8 cellular contexts compared by ENCODE assay signal in the genomic region with DNA sequence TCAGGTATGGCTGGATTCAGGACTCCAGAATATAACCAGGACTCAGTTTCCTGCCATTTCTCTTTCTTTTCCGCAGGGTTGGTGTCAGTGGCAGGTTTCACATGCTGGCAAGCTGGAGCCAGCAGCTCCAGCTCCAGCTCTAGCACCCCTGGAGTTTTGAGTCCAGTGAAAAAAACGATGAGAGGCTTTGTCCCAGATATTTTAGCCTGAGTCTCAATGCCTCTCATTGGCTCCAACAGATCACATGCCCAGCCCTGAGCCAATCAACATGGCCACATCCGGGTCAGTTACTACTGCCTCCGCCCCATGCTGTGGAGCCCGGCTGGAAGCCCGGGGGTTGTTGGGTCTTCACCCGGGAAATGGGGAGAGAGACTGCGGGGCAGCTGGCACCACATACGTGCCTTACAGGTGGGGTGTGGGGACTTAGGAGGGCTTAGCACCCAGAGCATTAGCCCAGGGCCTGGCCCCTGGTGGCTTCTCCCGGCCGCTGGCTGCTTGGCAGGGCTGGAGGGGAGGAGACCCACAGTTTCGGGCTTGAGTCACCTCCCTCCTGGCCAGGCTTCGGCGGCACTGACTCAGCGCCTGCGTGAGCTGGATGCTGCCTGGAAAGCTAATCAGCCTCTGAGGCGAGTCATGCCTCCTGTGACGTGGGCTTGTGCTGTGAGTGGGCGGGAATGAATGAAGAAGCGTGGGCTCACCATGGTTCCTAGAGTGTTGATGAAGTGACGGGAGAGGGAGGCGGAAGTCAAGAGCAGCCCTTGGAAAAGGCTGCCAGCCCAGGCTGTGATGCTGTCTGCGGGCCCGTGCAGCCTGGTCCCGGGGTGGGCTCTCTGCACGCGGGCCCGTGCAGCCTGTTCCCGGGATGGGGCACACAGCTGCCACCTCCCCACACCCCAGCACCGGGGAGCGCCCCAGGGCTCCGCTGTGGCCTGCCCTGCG. TPM values are rescaled to one million over a fixed set of nuclear protein-coding genes. Genes with fewer than 3 reads are reported as not detected.
DNase-seq lines count a peak whose midpoint lies in the region; ATAC-seq and TF ChIP-seq lines count a peak whose summit lies in the region.

No MANE protein-coding gene starts in this region.

- peak in 1 of 2 donors; percentile 50 for TF ChIP-seq POLR2A in suprapubic skin (IDR thresholded peaks at IDR 0.05)

- in situ Hi-C loops in ACHN (cut with HindIII; ENCODE audit: low pct_ligation_motif_present, low pct_unique_long_range_greater_than_20kb, low sequenced_read_pairs): no loop called here

- H3K9me3 Mint-ChIP-seq in activated naive CD8-positive, alpha-beta T cell treated with anti-CD3 and anti-CD28 coated beads, Interleukin-2, amount 10 ng/mL, durations not matched to agents 7 days and 5 days: no peaks in the 10 kb centered on the region

- H4K20me1 ChIP-seq in SU-DHL-6 (ENCODE audit: low read depth, low read length): no peaks in the 10 kb centered on the region
- no peaks in the 10 kb centered on the region for H4K20me1 ChIP-seq in osteoblast (ENCODE audit: insufficient read depth, low read length)

- H3K27me3 ChIP-seq in SU-DHL-6 (ENCODE audit: low read length): no peaks in the 10 kb centered on the region
- H3K27me3 ChIP-seq in osteoblast (ENCODE audit: insufficient read depth, low read length): no peaks in the 10 kb centered on the region
- no peaks in the 10 kb centered on the region for H3K27me3 ChIP-seq in suprapubic skin

- DNase-seq in ACHN (peak; percentile 97), NCI-H1417 treated with DMSO at 0.1 percent for 48 hours (lab: John Stamatoyannopoulos, UW) (peak; percentile 25), glomerular endothelial cell (ENCODE audit: extremely low read depth, low read depth, low spot score) (peak; percentile 91), osteoblast (ENCODE audit: insufficient read length, low spot score, missing footprints) (peak; percentile 99), suprapubic skin (ENCODE audit: low spot score in 2 of 2) (peak; percentile 96 to 98)
- DNase-seq in activated naive CD8-positive, alpha-beta T cell treated with anti-CD3 and anti-CD28 coated beads, Interleukin-2, amount 10 ng/mL, durations not matched to agents 7 days and 5 days: peak; percentile 52

- peak; percentile 69 for ATAC-seq in GM21515 (IDR thresholded peaks at IDR 0.05; ENCODE audit: unreplicated experiment)
- ATAC-seq in activated naive CD8-positive, alpha-beta T cell treated with anti-CD3 and anti-CD28 coated beads, Interleukin-2, amount 10 ng/mL, durations not matched to agents 7 days and 5 days (ENCODE audit: low read depth): peak; percentile 82

- H3K4me1 Mint-ChIP-seq in activated naive CD8-positive, alpha-beta T cell treated with anti-CD3 and anti-CD28 coated beads, Interleukin-2, amount 10 ng/mL, durations not matched to agents 7 days and 5 days: peaks cover 7% of the 10 kb centered on the region

- H3K36me3 ChIP-seq in SU-DHL-6 (ENCODE audit: low read length) (no peaks in the 10 kb centered on the region), osteoblast (ENCODE audit: insufficient read depth, low read length) (no peaks in the 10 kb centered on the region), suprapubic skin (no peaks in the 10 kb centered on the region)

- peak overlapping the region; percentile 84 for H2AFZ ChIP-seq in SU-DHL-6 (ENCODE audit: low read depth, low read length, severe bottlenecking)
- H2AFZ ChIP-seq in osteoblast (ENCODE audit: low read length): peak overlapping the region; percentile 86

- H3K9me2 ChIP-seq in SU-DHL-6 (replicated peaks; ENCODE audit: insufficient read depth, low read length): no peaks in the 10 kb centered on the region

- WGBS in suprapubic skin: 14% methylated on average over 29 of the region's 33 CpGs

- 0 out of 2 replicates have a peak, but pooled peaks cover 6% of the 10 kb centered on the region for H3K79me2 ChIP-seq in SU-DHL-6 (ENCODE audit: insufficient read depth, low read length)
- no peaks in the 10 kb centered on the region for H3K79me2 ChIP-seq in osteoblast (ENCODE audit: insufficient read depth, low read length)

- H3K36me3 Mint-ChIP-seq in activated naive CD8-positive, alpha-beta T cell treated with anti-CD3 and anti-CD28 coated beads, Interleukin-2, amount 10 ng/mL, durations not matched to agents 7 days and 5 days: no peaks in the 10 kb centered on the region

- H3K4me3 Mint-ChIP-seq in activated naive CD8-positive, alpha-beta T cell treated with anti-CD3 and anti-CD28 coated beads, Interleukin-2, amount 10 ng/mL, durations not matched to agents 7 days and 5 days: peak overlapping the region; percentile 64

- H3K9me3 ChIP-seq in SU-DHL-6 (ENCODE audit: insufficient read depth, low read length): no peaks in the 10 kb centered on the region
- no peaks in the 10 kb centered on the region for H3K9me3 ChIP-seq in osteoblast (ENCODE audit: low read depth, low read length)
- no peaks in the 10 kb centered on the region for H3K9me3 ChIP-seq in suprapubic skin

- POLR2A ChIA-PET in activated naive CD8-positive, alpha-beta T cell treated with anti-CD3 and anti-CD28 coated beads, Interleukin-2, amount 10 ng/mL, durations not matched to agents 7 days and 5 days (lab: Charles Lee): interaction anchor here (1.2 kb wide), 1 partner anchor 15 kb away, joined by 3 read pairs; the partner anchor contains the start of gene MRTFA

- H3K4me2 ChIP-seq in SU-DHL-6 (ENCODE audit: low read depth, low read length, poor library complexity, severe bottlenecking): peak overlapping the region; percentile 85
- H3K4me2 ChIP-seq in osteoblast (ENCODE audit: insufficient read depth, low read length): peak overlapping the region; percentile 78

- peak overlapping the region; percentile 82 for H3K27ac Mint-ChIP-seq in activated naive CD8-positive, alpha-beta T cell treated with anti-CD3 and anti-CD28 coated beads, Interleukin-2, amount 10 ng/mL, durations not matched to agents 7 days and 5 days

- TF ChIP-seq CTCF in SU-DHL-6 (IDR thresholded peaks at IDR 0.05; ENCODE audit: insufficient read depth, low read length, poor library complexity, severe bottlenecking) (no peak), osteoblast (IDR thresholded peaks at IDR 0.05; ENCODE audit: extremely low read depth, low read depth, low read length) (no peak), suprapubic skin (IDR thresholded peaks at IDR 0.05) (no peak)

- H3K4me1 ChIP-seq in osteoblast (ENCODE audit: insufficient read depth, low read length) (peaks cover 35% of the 10 kb centered on the region), suprapubic skin (peaks cover 39% of the 10 kb centered on the region)

- no peak for TF ChIP-seq EP300 in suprapubic skin (IDR thresholded peaks at IDR 0.05)

- peak overlapping the region; percentile 79 for H3K4me3 ChIP-seq in SU-DHL-6 (ENCODE audit: insufficient read depth, low read length, poor library complexity, severe bottlenecking)
- H3K4me3 ChIP-seq in osteoblast (ENCODE audit: insufficient read depth, low read length): peak overlapping the region; percentile 75
- peak overlapping the region; percentile 63 for H3K4me3 ChIP-seq in suprapubic skin

- H3K9ac ChIP-seq in SU-DHL-6 (ENCODE audit: low read length): peak overlapping the region; percentile 81

- H3F3A ChIP-seq in SU-DHL-6 (ENCODE audit: insufficient read depth): no peaks in the 10 kb centered on the region

- peak overlapping the region; percentile 50 for H3K27ac ChIP-seq in SU-DHL-6 (ENCODE audit: low read depth, low read length)
- peak overlapping the region; percentile 99 for H3K27ac ChIP-seq in osteoblast (ENCODE audit: low read depth, low read length)
- peak overlapping the region; percentile 99 for H3K27ac ChIP-seq in suprapubic skin

- H3K27me3 Mint-ChIP-seq in activated naive CD8-positive, alpha-beta T cell treated with anti-CD3 and anti-CD28 coated beads, Interleukin-2, amount 10 ng/mL, durations not matched to agents 7 days and 5 days: peaks cover 2% of the 10 kb centered on the region

RNA-seq across cellular contexts. Expression of gene MRTFA, which starts 15.3 kb away (rescaled TPM):
- 10 to 100 TPM; 72.5 to 76.3 TPM for total RNA-seq in activated naive CD8-positive, alpha-beta T cell treated with anti-CD3 and anti-CD28 coated beads, Interleukin-2, amount 10 ng/mL, durations not matched to agents 7 days and 5 days
- 64.6 and 91.6 TPM in 2 replicates for total RNA-seq in glomerular endothelial cell
- total RNA-seq in osteoblast: 29.8 and 34.0 TPM in 2 replicates
- total RNA-seq in suprapubic skin: 100 to 1,000 TPM in 1 of 4 donors, 10 to 100 TPM in 3; 81.6 to 109 (median 94.5) TPM

RNA-seq across cellular contexts. Expression of gene MCHR1, which starts 27.5 kb away (rescaled TPM):
- total RNA-seq in activated naive CD8-positive, alpha-beta T cell treated with anti-CD3 and anti-CD28 coated beads, Interleukin-2, amount 10 ng/mL, durations not matched to agents 7 days and 5 days: not detected
- total RNA-seq in glomerular endothelial cell (0.88 TPM in 1 of 2 replicates, not detected in the other), osteoblast (0.59 TPM in 1 of 2 replicates, not detected in the other), suprapubic skin (1 to 10 TPM in 1 of 4 donors, under 1 TPM in 2, not detected in 1; 0.64 to 2.1 (median 0.81) TPM)

Comparison
In these comparisons a context has a peak if more than half of its experiments do, and no peak if none do; other contexts are left out.
1. Peak in every context shown above with its lines: DNase-seq, ATAC-seq, H3K4me3 ChIP-seq and H3K27ac ChIP-seq.
2. DNase-seq: peak in every context shown above with its lines; median percentile 99 in osteoblast; 97 in ACHN; 97 in suprapubic skin; 91 in glomerular endothelial cell; 52 in activated naive CD8-positive, alpha-beta T cell treated with anti-CD3 and anti-CD28 coated beads, Interleukin-2, amount 10 ng/mL, durations not matched to agents 7 days and 5 days; 25 in NCI-H1417 treated with DMSO at 0.1 percent for 48 hours.